In the genomic region with DNA sequence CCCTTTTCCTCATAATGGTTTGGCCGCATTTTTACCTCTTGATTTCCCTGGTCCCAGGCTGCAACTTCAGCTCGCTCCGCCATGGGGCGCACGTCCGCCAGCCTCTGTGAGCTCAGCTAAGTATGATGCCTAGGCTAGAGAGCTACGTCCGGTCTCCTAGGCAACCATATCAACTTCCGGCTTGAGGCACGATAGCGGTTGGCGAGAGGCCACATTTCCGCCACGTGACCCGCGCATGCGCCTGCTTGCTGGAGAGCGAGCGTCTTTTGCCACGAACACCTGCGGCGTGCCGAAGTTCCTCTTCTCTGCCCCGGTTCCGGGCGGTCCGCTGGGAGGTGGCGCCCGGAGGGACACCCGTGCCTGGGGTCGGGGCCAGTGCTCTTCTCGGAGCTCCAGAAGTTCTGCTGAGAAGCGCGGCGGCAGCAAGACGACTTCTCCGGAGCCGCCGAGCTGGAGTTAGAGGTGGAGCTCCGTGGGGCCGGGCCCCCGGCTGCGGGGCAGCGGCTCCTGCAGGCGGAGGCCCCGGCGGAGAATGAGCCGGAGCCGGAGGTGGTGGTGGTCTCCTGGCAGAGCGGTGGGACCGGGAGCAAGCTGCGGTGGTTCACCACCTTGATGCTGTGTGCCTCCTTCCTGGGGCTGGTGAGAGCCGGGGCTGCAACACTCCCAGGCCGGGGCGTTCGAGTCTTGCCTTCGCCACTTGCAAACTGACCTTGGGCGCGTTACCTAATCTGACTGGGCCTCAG, we compare ENCODE assay signal across 8 cellular contexts.
DNase-seq lines count a peak whose midpoint lies in the region; ATAC-seq, FAIRE-seq and TF ChIP-seq lines count a peak whose summit lies in the region.

No MANE protein-coding gene starts in this region.

- peak; percentile 99 for FAIRE-seq in GM12892 (lab: Jason Lieb, UNC)

- H3K4me3 ChIP-seq in right atrium auricular region: peak overlapping the region; percentile 75 to 89
- H3K4me3 ChIP-seq in psoas muscle: peak overlapping the region; percentile 75
- H3K4me3 ChIP-seq in vagina: peak overlapping the region; percentile 71 to 94

- no peaks in the 10 kb centered on the region for H3K9me3 Mint-ChIP-seq in T-cell

- TF ChIP-seq CTCF in right atrium auricular region (IDR thresholded peaks at IDR 0.05): peak; percentile 92 to 94
- TF ChIP-seq CTCF in psoas muscle (IDR thresholded peaks at IDR 0.05): peak; percentile 95
- peak; percentile 85 to 99 (median 89) for TF ChIP-seq CTCF in vagina (IDR thresholded peaks at IDR 0.05)

- H3K4me3 Mint-ChIP-seq in T-cell: peak overlapping the region; percentile 66 to 85 (median 81)

- peak overlapping the region; percentile 92 to 96 for H3K27ac ChIP-seq in right atrium auricular region
- H3K27ac ChIP-seq in psoas muscle: peak overlapping the region; percentile 87
- peak overlapping the region; percentile 82 for H3K27ac ChIP-seq in vagina

- CTCF ChIA-PET in T-cell (lab: Charles Lee): interaction anchor here (0.6 to 2.5 kb wide), 41 partner anchors 9 to 904 kb away, joined by 3 to 74 read pairs (median 3); a partner anchor contains a TSS

- H3K9me3 ChIP-seq in right atrium auricular region (no peaks in the 10 kb centered on the region), psoas muscle (no peaks in the 10 kb centered on the region), vagina (no peaks in the 10 kb centered on the region)

- DNase-seq in GM12892 (ENCODE audit: insufficient read length) (peak; percentile 88), NCI-H1436 treated with DMSO at 0.1 percent for 48 hours (lab: John Stamatoyannopoulos, UW) (peak; percentile 97), T-cell (peak; percentile 95 to 100 (median 99)), amygdala (lab: John Stamatoyannopoulos, UW) (peak; percentile 85 to 99 (median 96)), right atrium auricular region (ENCODE audit: low spot score) (peak; percentile 99), psoas muscle (peak; percentile 98 to 99), vagina (ENCODE audit: extremely low spot score in 2 of 2) (peak; percentile 98 to 99)

- ATAC-seq in HG02852 (IDR thresholded peaks at IDR 0.05; ENCODE audit: unreplicated experiment) (peak; percentile 99), T-cell (replicated peaks in 1 of 4) (peak; percentile 96 to 98 (median 96)), psoas muscle (peak; percentile 98 to 99 (median 98))

- WGBS in psoas muscle, 3 donors: 1% methylated on average over 54 to 59 of the region's 59 CpGs

- H3K27me3 Mint-ChIP-seq in T-cell: peaks cover 0 to 8% of the 10 kb centered on the region in 2 donors

- H3K36me3 Mint-ChIP-seq in T-cell: peaks cover 7% of the 10 kb centered on the region

- intact Hi-C loops in psoas muscle (cut with DNase I) (loop anchor here in 1 of 2 donors (5.0 to 10.0 kb wide), 2 partner anchors 223 to 786 kb away; a partner anchor contains a TSS), vagina (cut with DNase I) (loop anchor here (10.0 kb wide), 1 partner anchor 796 kb away; a partner anchor contains a TSS)

- peaks cover 30 to 38% (median 34%) of the 10 kb centered on the region in 3 donors for H3K4me1 Mint-ChIP-seq in T-cell

- H3K36me3 ChIP-seq in right atrium auricular region (no peaks in the 10 kb centered on the region), psoas muscle (ENCODE audit: insufficient read depth in 1 of 2, low read depth in 1 of 2) (peaks cover 0 to 4% of the 10 kb centered on the region in 2 donors), vagina (no peaks in the 10 kb centered on the region)

- POLR2A ChIA-PET in T-cell (lab: Charles Lee): interaction anchor here (0.6 to 1.5 kb wide), 12 partner anchors 45 to 903 kb away, joined by 3 to 16 read pairs (median 5); a partner anchor contains a TSS

- H3K4me1 ChIP-seq in right atrium auricular region (peaks cover 0 to 18% of the 10 kb centered on the region in 2 donors), psoas muscle (peaks cover 7% of the 10 kb centered on the region), vagina (peaks cover 17% of the 10 kb centered on the region)

- H3K27me3 ChIP-seq in right atrium auricular region: no peaks in the 10 kb centered on the region
- H3K27me3 ChIP-seq in psoas muscle (ENCODE audit: insufficient read depth in 3 of 3, low read length in 2 of 3): no peaks in the 10 kb centered on the region
- H3K27me3 ChIP-seq in vagina: no peaks in the 10 kb centered on the region

- TF ChIP-seq POLR2A in GM12892 (IDR thresholded peaks at IDR 0.05; ENCODE audit: low read depth, low read length) (peak; percentile 87; the same call in 1 of the 2 replicates), vagina (IDR thresholded peaks at IDR 0.05) (no peak)

- peak overlapping the region; percentile 83 to 84 for H3K27ac Mint-ChIP-seq in T-cell

Comparison
In these comparisons a context has a peak if more than half of its experiments do, and no peak if none do; other contexts are left out.
1. Peak in every context shown above with its lines: DNase-seq, ATAC-seq, H3K4me3 ChIP-seq and H3K27ac ChIP-seq.